Comparison of ENCODE assay signal across 23 cellular contexts in the genomic region with DNA sequence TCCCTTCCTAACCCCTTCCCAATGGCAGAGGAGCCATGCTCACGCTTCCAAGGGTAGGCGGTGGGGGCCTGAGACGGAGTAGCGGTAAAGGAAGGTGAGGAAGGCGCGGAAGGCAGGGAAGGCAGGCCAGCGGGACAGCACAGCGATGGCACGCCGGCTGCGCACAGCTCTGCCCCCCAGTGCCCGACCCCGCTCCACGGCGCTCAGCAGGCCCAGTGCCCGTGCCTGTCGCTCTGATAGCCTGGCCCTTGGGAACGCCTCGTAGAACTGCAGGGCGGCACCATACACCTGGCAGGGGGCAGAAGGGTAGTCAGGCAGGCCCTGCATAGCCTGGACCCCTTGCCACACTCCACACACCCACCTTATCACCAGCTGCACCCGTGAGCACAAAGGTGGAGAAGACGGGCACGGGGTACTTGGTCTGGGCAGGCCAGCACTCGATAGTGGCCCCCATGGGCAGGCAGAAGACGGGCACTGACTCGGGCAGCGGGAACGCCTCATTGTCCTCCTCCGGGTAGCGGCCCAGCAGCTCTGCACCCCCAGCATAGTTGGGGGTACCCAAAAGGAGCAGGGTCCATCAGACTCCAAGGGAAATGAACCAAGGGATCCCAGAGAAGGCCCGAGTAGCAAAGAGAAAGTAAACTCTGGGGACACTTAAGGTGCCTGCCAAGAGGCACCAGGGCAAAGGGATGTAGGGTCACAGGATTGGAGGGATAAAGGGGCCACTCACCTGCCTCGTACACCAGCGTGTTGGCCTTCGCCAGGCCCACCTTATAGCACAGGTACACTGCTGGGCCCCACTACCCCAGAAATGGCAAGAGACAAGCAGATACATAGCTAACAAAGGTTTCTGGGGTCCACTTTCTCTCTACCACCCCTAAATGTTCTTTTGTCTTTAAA. TPM values are rescaled to one million over a fixed set of nuclear protein-coding genes. Genes with fewer than 3 reads are reported as not detected.
DNase-seq lines count a peak whose midpoint lies in the region; ATAC-seq and TF ChIP-seq lines count a peak whose summit lies in the region.
"Had no signal": no experiment of that assay in that cellular context is flagged by ENCODE, and none has a peak within 500 bp of the region (broad histone marks: within the 10 kb centered on the region; RNA-seq: fewer than 3 reads in every experiment).

No MANE protein-coding gene starts in this region.

- H3K27ac ChIP-seq in right cardiac atrium (ENCODE audit: low read length) = no peak overlapping the region
- H3K27ac ChIP-seq: foreskin keratinocyte, lower lobe of right lung had no signal

- H3K4me1 ChIP-seq in right cardiac atrium (ENCODE audit: control insufficient read depth, insufficient read depth, low read length) = peaks cover 2% of the 10 kb centered on the region

- H3K27me3 Mint-ChIP-seq in activated T-helper 1 cell treated with anti-CD3 and anti-CD28 coated beads, Interleukin-12 subunit alpha, Interleukin-12 subunit beta, Interleukin-2, Interleukin-4 antibody, amounts not matched to agents 30 ng/mL and 10 ng/mL and 1 ng/mL, durations not matched to agents 14 hours and 24 hours and 36 hours (ENCODE audit: insufficient read depth) = no peaks in the 10 kb centered on the region
- H3K27me3 Mint-ChIP-seq in natural killer cell (ENCODE audit: low read depth in 2 of 2) (no peaks in the 10 kb centered on the region), osteocyte (ENCODE audit: unreplicated experiment) (no peaks in the 10 kb centered on the region)
- H3K27me3 Mint-ChIP-seq: activated CD4-positive, alpha-beta memory T cell treated with anti-CD3 and anti-CD28 coated beads for 36 hours; activated naive CD4-positive, alpha-beta T cell treated with anti-CD3 and anti-CD28 coated beads, Interleukin-2, amount 50 U/mL, for 24 hours had no signal

- peaks cover 52% of the 10 kb centered on the region for H3K36me3 Mint-ChIP-seq in activated T-helper 1 cell treated with anti-CD3 and anti-CD28 coated beads, Interleukin-12 subunit alpha, Interleukin-12 subunit beta, Interleukin-2, Interleukin-4 antibody, amounts not matched to agents 30 ng/mL and 10 ng/mL and 1 ng/mL, durations not matched to agents 14 hours and 24 hours and 36 hours (ENCODE audit: low read depth)
- H3K36me3 Mint-ChIP-seq in natural killer cell = no peaks in the 10 kb centered on the region
- H3K36me3 Mint-ChIP-seq in osteocyte (ENCODE audit: unreplicated experiment) = peaks cover 18% of the 10 kb centered on the region

- H3K4me3 ChIP-seq in right cardiac atrium (ENCODE audit: low read length) = no peak overlapping the region
- H3K4me3 ChIP-seq: lower lobe of right lung had no signal

- H3K27me3 ChIP-seq in right cardiac atrium (ENCODE audit: control insufficient read depth, insufficient read depth) = no peaks in the 10 kb centered on the region
- H3K27me3 ChIP-seq: foreskin keratinocyte had no signal

- TF ChIP-seq CTCF in natural killer cell (IDR thresholded peaks at IDR 0.05) (no peak), osteocyte (IDR thresholded peaks at IDR 0.05) (no peak)

- H3K9me3 ChIP-seq in right cardiac atrium (ENCODE audit: control insufficient read depth, low read length) = no peaks in the 10 kb centered on the region
- H3K9me3 ChIP-seq: lower lobe of right lung had no signal

- H3K9me3 Mint-ChIP-seq in activated T-helper 1 cell treated with anti-CD3 and anti-CD28 coated beads, Interleukin-12 subunit alpha, Interleukin-12 subunit beta, Interleukin-2, Interleukin-4 antibody, amounts not matched to agents 30 ng/mL and 10 ng/mL and 1 ng/mL, durations not matched to agents 14 hours and 24 hours and 36 hours = no peaks in the 10 kb centered on the region
- H3K9me3 Mint-ChIP-seq in natural killer cell = no peaks in the 10 kb centered on the region
- H3K9me3 Mint-ChIP-seq in osteocyte (ENCODE audit: unreplicated experiment) = no peaks in the 10 kb centered on the region
- H3K9me3 Mint-ChIP-seq: activated CD4-positive, alpha-beta memory T cell treated with anti-CD3 and anti-CD28 coated beads for 36 hours; activated naive CD4-positive, alpha-beta T cell treated with anti-CD3 and anti-CD28 coated beads, Interleukin-2, amount 50 U/mL, for 24 hours had no signal

- H3K4me1 Mint-ChIP-seq in activated T-helper 1 cell treated with anti-CD3 and anti-CD28 coated beads, Interleukin-12 subunit alpha, Interleukin-12 subunit beta, Interleukin-2, Interleukin-4 antibody, amounts not matched to agents 30 ng/mL and 10 ng/mL and 1 ng/mL, durations not matched to agents 14 hours and 24 hours and 36 hours (ENCODE audit: low read depth) = peaks cover 27% of the 10 kb centered on the region
- H3K4me1 Mint-ChIP-seq in natural killer cell (peaks cover 44 to 64% of the 10 kb centered on the region in 2 donors), osteocyte (ENCODE audit: unreplicated experiment) (peaks cover 18% of the 10 kb centered on the region)

- 95% methylated on average over 34 of the region's 34 CpGs for WGBS in right cardiac atrium

- peak overlapping the region; percentile 58 for H3K27ac Mint-ChIP-seq in activated T-helper 1 cell treated with anti-CD3 and anti-CD28 coated beads, Interleukin-12 subunit alpha, Interleukin-12 subunit beta, Interleukin-2, Interleukin-4 antibody, amounts not matched to agents 30 ng/mL and 10 ng/mL and 1 ng/mL, durations not matched to agents 14 hours and 24 hours and 36 hours
- H3K27ac Mint-ChIP-seq in natural killer cell (peak overlapping the region; percentile 70 to 92), osteocyte (ENCODE audit: unreplicated experiment) (no peak overlapping the region)

- intact Hi-C loops in right cardiac atrium (cut with DNase I) = no loop called here
- intact Hi-C loops in Right ventricle myocardium superior (cut with DNase I) = no loop called here
- intact Hi-C loops in activated T-helper 1 cell treated with anti-CD3 and anti-CD28 coated beads, Interleukin-12 subunit alpha, Interleukin-12 subunit beta, Interleukin-2, Interleukin-4 antibody, amounts not matched to agents 30 ng/mL and 10 ng/mL and 1 ng/mL, durations not matched to agents 14 hours and 24 hours and 36 hours (cut with micrococcal nuclease) = no loop called here
- intact Hi-C loops in natural killer cell (cut with micrococcal nuclease) = no loop called here

- H3K4me3 Mint-ChIP-seq in activated T-helper 1 cell treated with anti-CD3 and anti-CD28 coated beads, Interleukin-12 subunit alpha, Interleukin-12 subunit beta, Interleukin-2, Interleukin-4 antibody, amounts not matched to agents 30 ng/mL and 10 ng/mL and 1 ng/mL, durations not matched to agents 14 hours and 24 hours and 36 hours = no peak overlapping the region
- peak overlapping the region; percentile 37 for H3K4me3 Mint-ChIP-seq in natural killer cell
- H3K4me3 Mint-ChIP-seq in osteocyte (ENCODE audit: unreplicated experiment) = no peak overlapping the region
- H3K4me3 Mint-ChIP-seq: activated CD4-positive, alpha-beta memory T cell treated with anti-CD3 and anti-CD28 coated beads for 36 hours; activated naive CD4-positive, alpha-beta T cell treated with anti-CD3 and anti-CD28 coated beads, Interleukin-2, amount 50 U/mL, for 24 hours had no signal

- ATAC-seq in right cardiac atrium (no peak), Right ventricle myocardium superior (ENCODE audit: poor library complexity) (no peak), natural killer cell (no peak), HG03159 (IDR thresholded peaks at IDR 0.05; ENCODE audit: unreplicated experiment) (no peak)
- ATAC-seq: foreskin keratinocyte, lower lobe of right lung had no signal

- DNase-seq in right cardiac atrium = peak in 2 of 3 donors; percentile 51 to 61
- no peak for DNase-seq in Right ventricle myocardium superior
- no peak for DNase-seq in activated T-helper 1 cell treated with anti-CD3 and anti-CD28 coated beads, Interleukin-12 subunit alpha, Interleukin-12 subunit beta, Interleukin-2, Interleukin-4 antibody, amounts not matched to agents 30 ng/mL and 10 ng/mL and 1 ng/mL, durations not matched to agents 14 hours and 24 hours and 36 hours (ENCODE audit: low spot score)
- DNase-seq in natural killer cell = no peak
- no peak for DNase-seq in T-helper 2 cell
- DNase-seq in osteocyte (ENCODE audit: extremely low spot score, unreplicated experiment) = no peak
- no peak for DNase-seq in anterior cingulate cortex (lab: John Stamatoyannopoulos, UW)
- DNase-seq: activated CD4-positive, alpha-beta memory T cell treated with anti-CD3 and anti-CD28 coated beads for 36 hours; activated CD4-positive, CD25-positive, alpha-beta regulatory T cell; central memory CD4-positive, alpha-beta T cell; erythroblast; foreskin keratinocyte; GF-D8; HCEC 1CT; hypothalamus; lower lobe of right lung; NCI-H1694 treated with DMSO at 0.1 percent for 48 hours; NCI-H526 treated with DMSO at 0.1 percent for 48 hours; nucleus accumbens; retina; T1000 had no signal

RNA-seq across cellular contexts. Expression of gene DENND4B, which starts 4.4 kb away (rescaled TPM):
- total RNA-seq in right cardiac atrium = 10 to 100 TPM; 40.6 to 48.7 (median 41.7) TPM
- polyA plus RNA-seq in right cardiac atrium = 32.0 TPM
- total RNA-seq in Right ventricle myocardium superior = 45.5 TPM
- 128 and 133 TPM in 2 replicates for total RNA-seq in activated T-helper 1 cell treated with anti-CD3 and anti-CD28 coated beads, Interleukin-12 subunit alpha, Interleukin-12 subunit beta, Interleukin-2, Interleukin-4 antibody, amounts not matched to agents 30 ng/mL and 10 ng/mL and 1 ng/mL, durations not matched to agents 14 hours and 24 hours and 36 hours
- total RNA-seq in natural killer cell = 100 to 1,000 TPM; 244 to 322 (median 291) TPM
- total RNA-seq in osteocyte = 48.0 and 53.1 TPM in 2 replicates

RNA-seq across cellular contexts. Expression of gene CRTC2, which starts 16.3 kb away (rescaled TPM):
- 10 to 100 TPM; 23.4 to 32.8 (median 26.2) TPM for total RNA-seq in right cardiac atrium
- polyA plus RNA-seq in right cardiac atrium = 26.9 TPM
- total RNA-seq in Right ventricle myocardium superior = 20.8 TPM
- 62.8 and 76.4 TPM in 2 replicates for total RNA-seq in activated T-helper 1 cell treated with anti-CD3 and anti-CD28 coated beads, Interleukin-12 subunit alpha, Interleukin-12 subunit beta, Interleukin-2, Interleukin-4 antibody, amounts not matched to agents 30 ng/mL and 10 ng/mL and 1 ng/mL, durations not matched to agents 14 hours and 24 hours and 36 hours
- total RNA-seq in natural killer cell = 100 to 1,000 TPM; 144 to 166 (median 154) TPM
- 29.4 and 41.9 TPM in 2 replicates for total RNA-seq in osteocyte

RNA-seq across cellular contexts. Expression of gene GATAD2B, which starts 19.3 kb away (rescaled TPM):
- 10 to 100 TPM; 35.8 to 50.1 (median 42.6) TPM for total RNA-seq in right cardiac atrium
- polyA plus RNA-seq in right cardiac atrium = 7.2 TPM
- 30.1 TPM for total RNA-seq in Right ventricle myocardium superior
- total RNA-seq in activated T-helper 1 cell treated with anti-CD3 and anti-CD28 coated beads, Interleukin-12 subunit alpha, Interleukin-12 subunit beta, Interleukin-2, Interleukin-4 antibody, amounts not matched to agents 30 ng/mL and 10 ng/mL and 1 ng/mL, durations not matched to agents 14 hours and 24 hours and 36 hours = 69.1 and 70.4 TPM in 2 replicates
- 10 to 100 TPM; 68.1 to 91.3 (median 75.5) TPM for total RNA-seq in natural killer cell
- 63.2 and 66.7 TPM in 2 replicates for total RNA-seq in osteocyte

RNA-seq across cellular contexts. Expression of gene SLC39A1, which starts 21.3 kb away (rescaled TPM):
- 10 to 100 TPM; 61.2 to 71.4 (median 65.1) TPM for total RNA-seq in right cardiac atrium
- 61.3 TPM for polyA plus RNA-seq in right cardiac atrium
- total RNA-seq in Right ventricle myocardium superior = 46.9 TPM
- 75.4 and 76.1 TPM in 2 replicates for total RNA-seq in activated T-helper 1 cell treated with anti-CD3 and anti-CD28 coated beads, Interleukin-12 subunit alpha, Interleukin-12 subunit beta, Interleukin-2, Interleukin-4 antibody, amounts not matched to agents 30 ng/mL and 10 ng/mL and 1 ng/mL, durations not matched to agents 14 hours and 24 hours and 36 hours
- 10 to 100 TPM; 20.7 to 21.5 (median 21.2) TPM for total RNA-seq in natural killer cell
- 93.2 and 95.3 TPM in 2 replicates for total RNA-seq in osteocyte

RNA-seq across cellular contexts. Expression of gene CREB3L4, which starts 25.6 kb away (rescaled TPM):
- total RNA-seq in right cardiac atrium (1 to 10 TPM; 4.3 to 6.0 (median 4.8) TPM), Right ventricle myocardium superior (4.1 TPM), natural killer cell (10 to 100 TPM; 10.8 to 16.8 (median 10.9) TPM), osteocyte (9.3 and 11.1 TPM in 2 replicates)
- 6.0 TPM for polyA plus RNA-seq in right cardiac atrium
- 8.1 and 9.8 TPM in 2 replicates for total RNA-seq in activated T-helper 1 cell treated with anti-CD3 and anti-CD28 coated beads, Interleukin-12 subunit alpha, Interleukin-12 subunit beta, Interleukin-2, Interleukin-4 antibody, amounts not matched to agents 30 ng/mL and 10 ng/mL and 1 ng/mL, durations not matched to agents 14 hours and 24 hours and 36 hours

Comparison
In these comparisons a context has a peak if more than half of its experiments do, and no peak if none do; other contexts are left out.
1. DNase-seq: peak in right cardiac atrium (2 of 3); none in Right ventricle myocardium superior (single experiment), activated T-helper 1 cell treated with anti-CD3 and anti-CD28 coated beads, Interleukin-12 subunit alpha, Interleukin-12 subunit beta, Interleukin-2, Interleukin-4 antibody, amounts not matched to agents 30 ng/mL and 10 ng/mL and 1 ng/mL, durations not matched to agents 14 hours and 24 hours and 36 hours (single experiment), natural killer cell (single experiment), T-helper 2 cell (0 of 5), osteocyte (single experiment) and anterior cingulate cortex (0 of 58).